In the genomic region with DNA sequence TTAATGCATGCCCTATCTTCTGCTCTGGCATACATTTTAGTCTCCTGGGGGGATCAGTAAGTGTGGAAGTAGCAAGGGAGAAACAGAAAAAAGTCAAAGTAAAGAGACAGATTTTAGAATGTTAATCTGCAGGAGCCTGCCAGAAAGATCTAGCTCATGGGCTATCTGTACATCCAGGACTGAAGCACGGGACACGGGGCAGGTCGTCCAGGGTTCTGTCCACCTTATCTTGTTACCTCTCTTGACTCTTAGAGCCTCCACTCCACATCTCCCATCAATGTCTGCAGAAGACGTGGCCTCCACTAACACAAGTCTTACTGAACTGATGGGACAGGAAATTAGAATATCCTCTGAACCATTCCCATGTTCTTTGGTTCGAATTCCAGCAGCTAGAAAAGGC, we compare ENCODE assay signal across 1 cellular context.
TF ChIP-seq lines count a peak whose summit lies in the region.

No MANE protein-coding gene starts in this region.

TF ChIP-seq in K562, 482 proteins besides CTCF, POLR2A, EP300 and RAD21:
- TF ChIP-seq MAFG (tag; conservative IDR thresholded peaks at IDR 0.05) (no peak), CTBP1 (IDR thresholded peaks at IDR 0.05; ENCODE audit: borderline replicate concordance) (peak; percentile 43; the same call in 1 of the 2 replicates), HDAC1 (IDR thresholded peaks at IDR 0.05) (no peak), BRD4 (IDR thresholded peaks at IDR 0.05) (no peak), SMARCE1 (IDR thresholded peaks at IDR 0.05) (no peak), TAL1 (IDR thresholded peaks at IDR 0.05) (peak; percentile 38), BHLHE40 (IDR thresholded peaks at IDR 0.05; ENCODE audit: low read length) (peak; percentile 77; the same call in 1 of the 2 replicates), KLF16 (IDR thresholded peaks at IDR 0.05) (no peak), TCF3 (CRISPR knock-in tag; IDR thresholded peaks at IDR 0.05) (0 out of 2 replicates have a peak, but pooled peaks have one; percentile 21), MCM3 (IDR thresholded peaks at IDR 0.05) (no peak), SMAD2 (IDR thresholded peaks at IDR 0.05; ENCODE audit: low read depth, low read length) (no peak), BCOR (IDR thresholded peaks at IDR 0.05) (no peak), HDAC3 (IDR thresholded peaks at IDR 0.05; ENCODE audit: borderline replicate concordance, partially characterized antibody) (no peak), CBFA2T2 (conservative IDR thresholded peaks at IDR 0.05) (peak; percentile 56; the same call in 1 of the 2 replicates), CBFA2T3 (IDR thresholded peaks at IDR 0.05) (peak; percentile 70), ZNF445 (CRISPR knock-in tag; IDR thresholded peaks at IDR 0.05; ENCODE audit: low read depth) (no peak), SRSF9 (IDR thresholded peaks at IDR 0.05; ENCODE audit: borderline replicate concordance, low read depth, low read length) (no peak), RCOR1 (IDR thresholded peaks at IDR 0.05; ENCODE audit: borderline replicate concordance in 1 of 2, low read depth in 2 of 2, low read length in 2 of 2) (peak in 1 of 2 experiments; percentile 63; a peak in 1 of 4 replicates), ZNF79 (CRISPR knock-in tag; IDR thresholded peaks at IDR 0.05; ENCODE audit: low read depth) (no peak), ZNF23 (CRISPR knock-in tag; IDR thresholded peaks at IDR 0.05) (no peak), EZH2 (IDR thresholded peaks at IDR 0.05; ENCODE audit: borderline replicate concordance, low read depth, low read length) (no peak), RNF2 (IDR thresholded peaks at IDR 0.05) (no peak), SP1 (CRISPR knock-in tag; IDR thresholded peaks at IDR 0.05) (0 out of 2 replicates have a peak, but pooled peaks have one; percentile 23), CXXC5 (CRISPR knock-in tag; IDR thresholded peaks at IDR 0.05) (peak; percentile 47), SMAD4 (CRISPR knock-in tag; conservative IDR thresholded peaks at IDR 0.05) (0 out of 2 replicates have a peak, but pooled peaks have one; percentile 20), TOE1 (IDR thresholded peaks at IDR 0.05; ENCODE audit: borderline replicate concordance) (no peak), TOE1 (CRISPR knock-in tag; IDR thresholded peaks at IDR 0.05; ENCODE audit: borderline replicate concordance, low read depth) (no peak), NFRKB (IDR thresholded peaks at IDR 0.05; ENCODE audit: low read depth) (no peak), TEAD2 (tag; IDR thresholded peaks at IDR 0.05) (no peak)
- TF ChIP-seq, protein P1, sequence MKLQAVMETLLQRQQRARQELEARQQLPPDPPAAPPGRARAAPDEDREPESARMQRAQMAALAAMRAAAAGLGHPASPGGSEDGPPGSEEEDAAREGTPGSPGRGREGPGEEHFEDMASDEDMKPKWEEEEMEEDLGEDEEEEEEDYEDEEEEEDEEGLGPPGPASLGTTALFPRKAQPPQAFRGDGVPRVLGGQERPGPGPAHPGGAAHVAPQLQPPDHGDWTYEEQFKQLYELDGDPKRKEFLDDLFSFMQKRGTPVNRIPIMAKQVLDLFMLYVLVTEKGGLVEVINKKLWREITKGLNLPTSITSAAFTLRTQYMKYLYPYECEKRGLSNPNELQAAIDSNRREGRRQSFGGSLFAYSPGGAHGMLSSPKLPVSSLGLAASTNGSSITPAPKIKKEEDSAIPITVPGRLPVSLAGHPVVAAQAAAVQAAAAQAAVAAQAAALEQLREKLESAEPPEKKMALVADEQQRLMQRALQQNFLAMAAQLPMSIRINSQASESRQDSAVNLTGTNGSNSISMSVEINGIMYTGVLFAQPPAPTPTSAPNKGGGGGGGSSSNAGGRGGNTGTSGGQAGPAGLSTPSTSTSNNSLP (IDR thresholded peaks at IDR 0.05; ENCODE audit: borderline replicate concordance, low read depth, low read length) = no peak
- TF ChIP-seq, protein P2, sequence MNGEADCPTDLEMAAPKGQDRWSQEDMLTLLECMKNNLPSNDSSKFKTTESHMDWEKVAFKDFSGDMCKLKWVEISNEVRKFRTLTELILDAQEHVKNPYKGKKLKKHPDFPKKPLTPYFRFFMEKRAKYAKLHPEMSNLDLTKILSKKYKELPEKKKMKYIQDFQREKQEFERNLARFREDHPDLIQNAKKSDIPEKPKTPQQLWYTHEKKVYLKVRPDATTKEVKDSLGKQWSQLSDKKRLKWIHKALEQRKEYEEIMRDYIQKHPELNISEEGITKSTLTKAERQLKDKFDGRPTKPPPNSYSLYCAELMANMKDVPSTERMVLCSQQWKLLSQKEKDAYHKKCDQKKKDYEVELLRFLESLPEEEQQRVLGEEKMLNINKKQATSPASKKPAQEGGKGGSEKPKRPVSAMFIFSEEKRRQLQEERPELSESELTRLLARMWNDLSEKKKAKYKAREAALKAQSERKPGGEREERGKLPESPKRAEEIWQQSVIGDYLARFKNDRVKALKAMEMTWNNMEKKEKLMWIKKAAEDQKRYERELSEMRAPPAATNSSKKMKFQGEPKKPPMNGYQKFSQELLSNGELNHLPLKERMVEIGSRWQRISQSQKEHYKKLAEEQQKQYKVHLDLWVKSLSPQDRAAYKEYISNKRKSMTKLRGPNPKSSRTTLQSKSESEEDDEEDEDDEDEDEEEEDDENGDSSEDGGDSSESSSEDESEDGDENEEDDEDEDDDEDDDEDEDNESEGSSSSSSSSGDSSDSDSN (IDR thresholded peaks at IDR 0.05; ENCODE audit: borderline replicate concordance in 1 of 2, low read depth in 2 of 2, low read length in 2 of 2) = peak in 1 of 2 experiments; percentile 70; a peak in 1 of 4 replicates
- TF ChIP-seq, protein P3, sequence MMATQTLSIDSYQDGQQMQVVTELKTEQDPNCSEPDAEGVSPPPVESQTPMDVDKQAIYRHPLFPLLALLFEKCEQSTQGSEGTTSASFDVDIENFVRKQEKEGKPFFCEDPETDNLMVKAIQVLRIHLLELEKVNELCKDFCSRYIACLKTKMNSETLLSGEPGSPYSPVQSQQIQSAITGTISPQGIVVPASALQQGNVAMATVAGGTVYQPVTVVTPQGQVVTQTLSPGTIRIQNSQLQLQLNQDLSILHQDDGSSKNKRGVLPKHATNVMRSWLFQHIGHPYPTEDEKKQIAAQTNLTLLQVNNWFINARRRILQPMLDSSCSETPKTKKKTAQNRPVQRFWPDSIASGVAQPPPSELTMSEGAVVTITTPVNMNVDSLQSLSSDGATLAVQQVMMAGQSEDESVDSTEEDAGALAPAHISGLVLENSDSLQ (IDR thresholded peaks at IDR 0.05) = peak; percentile 36; the same call in 1 of the 2 replicates
- TF ChIP-seq, protein P4, sequence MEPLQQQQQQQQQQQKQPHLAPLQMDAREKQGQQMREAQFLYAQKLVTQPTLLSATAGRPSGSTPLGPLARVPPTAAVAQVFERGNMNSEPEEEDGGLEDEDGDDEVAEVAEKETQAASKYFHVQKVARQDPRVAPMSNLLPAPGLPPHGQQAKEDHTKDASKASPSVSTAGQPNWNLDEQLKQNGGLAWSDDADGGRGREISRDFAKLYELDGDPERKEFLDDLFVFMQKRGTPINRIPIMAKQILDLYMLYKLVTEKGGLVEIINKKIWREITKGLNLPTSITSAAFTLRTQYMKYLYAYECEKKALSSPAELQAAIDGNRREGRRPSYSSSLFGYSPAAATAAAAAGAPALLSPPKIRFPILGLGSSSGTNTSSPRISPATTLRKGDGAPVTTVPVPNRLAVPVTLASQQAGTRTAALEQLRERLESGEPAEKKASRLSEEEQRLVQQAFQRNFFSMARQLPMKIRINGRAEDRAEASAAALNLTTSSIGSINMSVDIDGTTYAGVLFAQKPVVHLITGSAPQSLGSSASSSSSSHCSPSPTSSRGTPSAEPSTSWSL (CRISPR knock-in tag; IDR thresholded peaks at IDR 0.05; ENCODE audit: borderline replicate concordance) = no peak
- TF ChIP-seq, protein P5, sequence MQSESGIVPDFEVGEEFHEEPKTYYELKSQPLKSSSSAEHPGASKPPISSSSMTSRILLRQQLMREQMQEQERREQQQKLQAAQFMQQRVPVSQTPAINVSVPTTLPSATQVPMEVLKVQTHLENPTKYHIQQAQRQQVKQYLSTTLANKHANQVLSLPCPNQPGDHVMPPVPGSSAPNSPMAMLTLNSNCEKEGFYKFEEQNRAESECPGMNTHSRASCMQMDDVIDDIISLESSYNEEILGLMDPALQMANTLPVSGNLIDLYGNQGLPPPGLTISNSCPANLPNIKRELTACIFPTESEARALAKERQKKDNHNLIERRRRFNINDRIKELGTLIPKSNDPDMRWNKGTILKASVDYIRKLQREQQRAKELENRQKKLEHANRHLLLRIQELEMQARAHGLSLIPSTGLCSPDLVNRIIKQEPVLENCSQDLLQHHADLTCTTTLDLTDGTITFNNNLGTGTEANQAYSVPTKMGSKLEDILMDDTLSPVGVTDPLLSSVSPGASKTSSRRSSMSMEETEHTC (IDR thresholded peaks at IDR 0.05) = 0 out of 2 replicates have a peak, but pooled peaks have one; percentile 56
- TF ChIP-seq, protein P6, sequence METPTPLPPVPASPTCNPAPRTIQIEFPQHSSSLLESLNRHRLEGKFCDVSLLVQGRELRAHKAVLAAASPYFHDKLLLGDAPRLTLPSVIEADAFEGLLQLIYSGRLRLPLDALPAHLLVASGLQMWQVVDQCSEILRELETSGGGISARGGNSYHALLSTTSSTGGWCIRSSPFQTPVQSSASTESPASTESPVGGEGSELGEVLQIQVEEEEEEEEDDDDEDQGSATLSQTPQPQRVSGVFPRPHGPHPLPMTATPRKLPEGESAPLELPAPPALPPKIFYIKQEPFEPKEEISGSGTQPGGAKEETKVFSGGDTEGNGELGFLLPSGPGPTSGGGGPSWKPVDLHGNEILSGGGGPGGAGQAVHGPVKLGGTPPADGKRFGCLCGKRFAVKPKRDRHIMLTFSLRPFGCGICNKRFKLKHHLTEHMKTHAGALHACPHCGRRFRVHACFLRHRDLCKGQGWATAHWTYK (CRISPR knock-in tag; IDR thresholded peaks at IDR 0.05) = no peak
